In genomic region chr6:2756687-2757224, GRCh38 we compare ENCODE assay signal across 1 cellular context.
TF ChIP-seq lines count a peak whose summit lies in the region.

No MANE protein-coding gene starts in this region.

TF ChIP-seq in HepG2, 621 proteins besides CTCF, POLR2A, EP300 and RAD21:
- TF ChIP-seq MAFK (conservative IDR thresholded peaks at IDR 0.05 in 1 of 2, IDR thresholded peaks at IDR 0.05 in 1 of 2; ENCODE audit: low read length in 2 of 2) (no peak), TOPORS (CRISPR knock-in tag; IDR thresholded peaks at IDR 0.05) (no peak), ZNF629 (CRISPR knock-in tag; conservative IDR thresholded peaks at IDR 0.05) (no peak), USF2 (IDR thresholded peaks at IDR 0.05; ENCODE audit: low read depth, low read length) (no peak), USF2 (CRISPR knock-in tag; IDR thresholded peaks at IDR 0.05; ENCODE audit: borderline replicate concordance) (no peak), NR1H2 (CRISPR knock-in tag; IDR thresholded peaks at IDR 0.05; ENCODE audit: borderline replicate concordance, low read depth) (no peak), ZNF552 (CRISPR knock-in tag; IDR thresholded peaks at IDR 0.05; ENCODE audit: borderline replicate concordance) (no peak), RXRA (CRISPR knock-in tag; IDR thresholded peaks at IDR 0.05) (no peak), ZNF24 (IDR thresholded peaks at IDR 0.05) (no peak), SP1 (IDR thresholded peaks at IDR 0.05) (no peak), SP1 (CRISPR knock-in tag; IDR thresholded peaks at IDR 0.05) (no peak), ARID5B (CRISPR knock-in tag; IDR thresholded peaks at IDR 0.05) (0 out of 2 replicates have a peak, but pooled peaks have one; percentile 13), GATAD2A (CRISPR knock-in tag; IDR thresholded peaks at IDR 0.05) (0 out of 2 replicates have a peak, but pooled peaks have one; percentile 26), ZNF644 (CRISPR knock-in tag; IDR thresholded peaks at IDR 0.05; ENCODE audit: low read depth) (peak; percentile 69; the same call in 1 of the 2 replicates), PAXIP1 (CRISPR knock-in tag; conservative IDR thresholded peaks at IDR 0.05) (peak; percentile 41; the same call in 1 of the 2 replicates), NFIC (IDR thresholded peaks at IDR 0.05; ENCODE audit: low read length) (peak; percentile 62; the same call in 1 of the 2 replicates), ZNF354B (CRISPR knock-in tag; IDR thresholded peaks at IDR 0.05) (no peak), ZNF720 (CRISPR knock-in tag; IDR thresholded peaks at IDR 0.05) (no peak), ISL2 (CRISPR knock-in tag; IDR thresholded peaks at IDR 0.05) (no peak), FOXO4 (CRISPR knock-in tag; conservative IDR thresholded peaks at IDR 0.05) (no peak), ZFAT (CRISPR knock-in tag; conservative IDR thresholded peaks at IDR 0.05) (no peak), HNF4A (CRISPR knock-in tag; IDR thresholded peaks at IDR 0.05) (peak; percentile 71), ZMAT5 (CRISPR knock-in tag; IDR thresholded peaks at IDR 0.05; ENCODE audit: borderline replicate concordance, low read depth) (no peak), HDAC2 (CRISPR knock-in tag; IDR thresholded peaks at IDR 0.05) (no peak)
